ENCODE assay signal across 8 cellular contexts in genomic region chr1:169326644-169327316, GRCh38. TPM values are rescaled to one million over a fixed set of nuclear protein-coding genes. Genes with fewer than 3 reads are reported as not detected.
DNase-seq lines count a peak whose midpoint lies in the region; ATAC-seq and TF ChIP-seq lines count a peak whose summit lies in the region.

No MANE protein-coding gene starts in this region.

- H4K8ac ChIP-seq in neuronal stem cell (ENCODE audit: low read depth, low read length), result no peak overlapping the region

- peaks cover 0 to 1% of the 10 kb centered on the region in 2 experiments; a peak in 3 of 4 replicates for H3K4me1 ChIP-seq in SK-N-SH (ENCODE audit: control insufficient read depth in 1 of 2, insufficient read depth in 2 of 2, low read depth in 1 of 2, low read length in 1 of 2)
- H3K4me1 ChIP-seq in neuronal stem cell (ENCODE audit: control insufficient read depth in 2 of 2, insufficient read depth in 1 of 2, low read depth in 1 of 2, low read length in 2 of 2), result peaks cover 0 to 2% of the 10 kb centered on the region in 2 donors

- H2AFZ ChIP-seq in SK-N-SH (ENCODE audit: low read depth) (no peak overlapping the region), neuronal stem cell (ENCODE audit: low read length) (no peak overlapping the region)

- TF ChIP-seq RAD21 in SK-N-SH (IDR thresholded peaks at IDR 0.05; ENCODE audit: low read length), result no peak

- no peak overlapping the region for H3K18ac ChIP-seq in neuronal stem cell (ENCODE audit: low read length)

- H3K79me1 ChIP-seq in neuronal stem cell (ENCODE audit: low read depth, low read length), result peaks cover 1% of the 10 kb centered on the region

- H3K27me3 ChIP-seq in SK-N-SH (ENCODE audit: insufficient read depth), result no peaks in the 10 kb centered on the region
- H3K27me3 ChIP-seq in neuronal stem cell (ENCODE audit: control insufficient read depth in 3 of 3, insufficient read depth in 3 of 3, low read depth in 1 of 3, low read length in 3 of 3), result no peaks in the 10 kb centered on the region

- H3K9ac ChIP-seq in SK-N-SH, result no peak overlapping the region
- no peak overlapping the region for H3K9ac ChIP-seq in neuronal stem cell (ENCODE audit: low read depth, low read length, poor library complexity)

- H3K23ac ChIP-seq in neuronal stem cell (ENCODE audit: low read depth, low read length, poor library complexity), result no peak overlapping the region

- TF ChIP-seq EP300 in SK-N-SH (IDR thresholded peaks at IDR 0.05; ENCODE audit: borderline replicate concordance in 1 of 2, low read depth in 1 of 2, low read length in 1 of 2), result no peak

- peak; percentile 14 for DNase-seq in SKM-1 treated with dmso at 0.1 percent for 144 hours (lab: John Stamatoyannopoulos, UW; ENCODE audit: unreplicated experiment)
- DNase-seq in SKM-1 (lab: John Stamatoyannopoulos, UW; ENCODE audit: unreplicated experiment), result no peak
- no peak for DNase-seq in SK-N-SH
- peak; percentile 76 for DNase-seq in renal cortical epithelial cell (ENCODE audit: low read depth)
- no peak for DNase-seq in NCI-H2081 treated with DMSO at 0.1 percent for 48 hours (lab: John Stamatoyannopoulos, UW)
- no peak for DNase-seq in neuronal stem cell (ENCODE audit: low spot score)
- DNase-seq in GM19240 (ENCODE audit: insufficient read length, low spot score), result no peak

- H3K4me2 ChIP-seq in SK-N-SH (no peak overlapping the region), neuronal stem cell (ENCODE audit: insufficient read depth, low read length, poor library complexity, severe bottlenecking) (no peak overlapping the region)

- H3F3A ChIP-seq in SK-N-SH (replicated peaks; ENCODE audit: insufficient read depth), result peaks cover 5% of the 10 kb centered on the region

- H2AK5ac ChIP-seq in neuronal stem cell (ENCODE audit: low read depth, low read length), result no peak overlapping the region

- no peak for TF ChIP-seq CTCF in SK-N-SH (IDR thresholded peaks at IDR 0.05)

- peak; percentile 82 for ATAC-seq in HG02870 (IDR thresholded peaks at IDR 0.05; ENCODE audit: unreplicated experiment)

- H3K4me3 ChIP-seq in SK-N-SH (ENCODE audit: low read depth in 2 of 2, low read length in 1 of 2), result no peak overlapping the region
- H3K4me3 ChIP-seq in neuronal stem cell (ENCODE audit: low read length in 2 of 2), result no peak overlapping the region

- H3K27ac ChIP-seq in SK-N-SH (ENCODE audit: low read depth in 2 of 2, low read length in 1 of 2), result no peak overlapping the region
- no peak overlapping the region for H3K27ac ChIP-seq in neuronal stem cell (replicated peaks; ENCODE audit: low read length)

- POLR2A ChIA-PET in SK-N-SH (lab: Yijun Ruan, JAX), result no interaction called here

- H3K9me2 ChIP-seq in SK-N-SH, result no peaks in the 10 kb centered on the region

- no peak overlapping the region for H2BK15ac ChIP-seq in neuronal stem cell (ENCODE audit: low read length)

- no peak overlapping the region for H3K4ac ChIP-seq in neuronal stem cell (ENCODE audit: low read length)

- no peak overlapping the region for H2BK12ac ChIP-seq in neuronal stem cell (ENCODE audit: low read length)

- H3K14ac ChIP-seq in neuronal stem cell (ENCODE audit: low read length), result no peak overlapping the region

- H2BK120ac ChIP-seq in neuronal stem cell (ENCODE audit: low read depth, low read length), result no peak overlapping the region

- no peak overlapping the region for H4K91ac ChIP-seq in neuronal stem cell (ENCODE audit: low read depth, low read length, poor library complexity)

- CTCF ChIA-PET in SK-N-SH (lab: Yijun Ruan, JAX), result interaction anchor here (1.2 to 1.6 kb wide), 2 partner anchors 22 to 724 kb away, joined by 3 to 9 read pairs; no protein-coding TSS in a partner anchor

- H3K79me2 ChIP-seq in SK-N-SH (ENCODE audit: insufficient read depth), result peaks cover 38% of the 10 kb centered on the region

- H3K36me3 ChIP-seq in SK-N-SH (replicated peaks in 1 of 2; ENCODE audit: control insufficient read depth in 1 of 2, insufficient read depth in 2 of 2, low read length in 1 of 2) (peaks cover 6 to 30% of the 10 kb centered on the region in 2 experiments), neuronal stem cell (replicated peaks in 1 of 2; ENCODE audit: control insufficient read depth in 2 of 2, insufficient read depth in 2 of 2, low read length in 2 of 2) (no peaks in the 10 kb centered on the region)

- H3K9me3 ChIP-seq in SK-N-SH (no peaks in the 10 kb centered on the region), neuronal stem cell (replicated peaks in 1 of 2; ENCODE audit: control insufficient read depth in 2 of 2, insufficient read depth in 1 of 2, low read depth in 1 of 2, low read length in 2 of 2) (peaks cover 0 to 7% of the 10 kb centered on the region in 2 donors)

- no peak overlapping the region for H2BK5ac ChIP-seq in neuronal stem cell (ENCODE audit: low read length)

- H4K20me1 ChIP-seq in SK-N-SH (ENCODE audit: insufficient read depth), result no peaks in the 10 kb centered on the region

TF ChIP-seq in SK-N-SH, 30 proteins besides CTCF, POLR2A, EP300 and RAD21:
- 0 out of 2 replicates have a peak, but pooled peaks have one; percentile 17 for TF ChIP-seq TCF12 (IDR thresholded peaks at IDR 0.05)
- TF ChIP-seq RXRA (IDR thresholded peaks at IDR 0.05; ENCODE audit: borderline replicate concordance, low read depth), result no peak
- TF ChIP-seq RCOR1 (IDR thresholded peaks at IDR 0.05; ENCODE audit: low read length), result no peak
- TF ChIP-seq EZH2phosphoT487 (IDR thresholded peaks at IDR 0.05; ENCODE audit: borderline replicate concordance, low read depth), result no peak
- TF ChIP-seq, protein P1, sequence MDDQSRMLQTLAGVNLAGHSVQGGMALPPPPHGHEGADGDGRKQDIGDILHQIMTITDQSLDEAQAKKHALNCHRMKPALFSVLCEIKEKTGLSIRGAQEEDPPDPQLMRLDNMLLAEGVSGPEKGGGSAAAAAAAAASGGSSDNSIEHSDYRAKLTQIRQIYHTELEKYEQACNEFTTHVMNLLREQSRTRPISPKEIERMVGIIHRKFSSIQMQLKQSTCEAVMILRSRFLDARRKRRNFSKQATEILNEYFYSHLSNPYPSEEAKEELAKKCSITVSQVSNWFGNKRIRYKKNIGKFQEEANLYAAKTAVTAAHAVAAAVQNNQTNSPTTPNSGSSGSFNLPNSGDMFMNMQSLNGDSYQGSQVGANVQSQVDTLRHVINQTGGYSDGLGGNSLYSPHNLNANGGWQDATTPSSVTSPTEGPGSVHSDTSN (IDR thresholded peaks at IDR 0.05), result no peak
- no peak for TF ChIP-seq ELF1 (IDR thresholded peaks at IDR 0.05)
- peak; percentile 35; the same call in 1 of the 2 replicates for TF ChIP-seq NFIC (IDR thresholded peaks at IDR 0.05; ENCODE audit: borderline replicate concordance)
- no peak for TF ChIP-seq GATA2 (CRISPR knock-in tag; IDR thresholded peaks at IDR 0.05)
- peak; percentile 55; the same call in 1 of the 2 replicates for TF ChIP-seq FOSL2 (IDR thresholded peaks at IDR 0.05; ENCODE audit: borderline replicate concordance, low read depth)
- no peak for TF ChIP-seq CHD2 (IDR thresholded peaks at IDR 0.05; ENCODE audit: low read length, partially characterized antibody)
- no peak for TF ChIP-seq YY1 (IDR thresholded peaks at IDR 0.05; ENCODE audit: low read depth)
- TF ChIP-seq, protein P2, sequence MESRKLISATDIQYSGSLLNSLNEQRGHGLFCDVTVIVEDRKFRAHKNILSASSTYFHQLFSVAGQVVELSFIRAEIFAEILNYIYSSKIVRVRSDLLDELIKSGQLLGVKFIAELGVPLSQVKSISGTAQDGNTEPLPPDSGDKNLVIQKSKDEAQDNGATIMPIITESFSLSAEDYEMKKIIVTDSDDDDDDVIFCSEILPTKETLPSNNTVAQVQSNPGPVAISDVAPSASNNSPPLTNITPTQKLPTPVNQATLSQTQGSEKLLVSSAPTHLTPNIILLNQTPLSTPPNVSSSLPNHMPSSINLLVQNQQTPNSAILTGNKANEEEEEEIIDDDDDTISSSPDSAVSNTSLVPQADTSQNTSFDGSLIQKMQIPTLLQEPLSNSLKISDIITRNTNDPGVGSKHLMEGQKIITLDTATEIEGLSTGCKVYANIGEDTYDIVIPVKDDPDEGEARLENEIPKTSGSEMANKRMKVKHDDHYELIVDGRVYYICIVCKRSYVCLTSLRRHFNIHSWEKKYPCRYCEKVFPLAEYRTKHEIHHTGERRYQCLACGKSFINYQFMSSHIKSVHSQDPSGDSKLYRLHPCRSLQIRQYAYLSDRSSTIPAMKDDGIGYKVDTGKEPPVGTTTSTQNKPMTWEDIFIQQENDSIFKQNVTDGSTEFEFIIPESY (IDR thresholded peaks at IDR 0.05; ENCODE audit: borderline replicate concordance, low read depth), result no peak
- TF ChIP-seq JUND (IDR thresholded peaks at IDR 0.05), result peak; percentile 46
- TF ChIP-seq MXI1 (IDR thresholded peaks at IDR 0.05; ENCODE audit: low read depth, low read length), result no peak
- TF ChIP-seq GABPA (IDR thresholded peaks at IDR 0.05; ENCODE audit: low read depth), result no peak
- TF ChIP-seq NRF1 (IDR thresholded peaks at IDR 0.05; ENCODE audit: low read depth, low read length), result no peak
- TF ChIP-seq, protein P3, sequence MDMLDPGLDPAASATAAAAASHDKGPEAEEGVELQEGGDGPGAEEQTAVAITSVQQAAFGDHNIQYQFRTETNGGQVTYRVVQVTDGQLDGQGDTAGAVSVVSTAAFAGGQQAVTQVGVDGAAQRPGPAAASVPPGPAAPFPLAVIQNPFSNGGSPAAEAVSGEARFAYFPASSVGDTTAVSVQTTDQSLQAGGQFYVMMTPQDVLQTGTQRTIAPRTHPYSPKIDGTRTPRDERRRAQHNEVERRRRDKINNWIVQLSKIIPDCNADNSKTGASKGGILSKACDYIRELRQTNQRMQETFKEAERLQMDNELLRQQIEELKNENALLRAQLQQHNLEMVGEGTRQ (IDR thresholded peaks at IDR 0.05; ENCODE audit: borderline replicate concordance, low read depth, low read length), result no peak

RNA-seq across cellular contexts. Expression of gene NME7, which starts 40.8 kb away (rescaled TPM):
- 13.7 and 20.6 TPM in 2 replicates for polyA plus RNA-seq in SK-N-SH (2012; rRNA removed)
- 26.0 and 38.4 TPM in 2 replicates for polyA plus RNA-seq in SK-N-SH (2012; cell fraction: cytosol; rRNA removed)
- polyA plus RNA-seq in SK-N-SH (2012; cell fraction: nucleus; rRNA removed), result 4.0 and 10.8 TPM in 2 replicates
- 41.7 and 70.7 TPM in 2 replicates for total RNA-seq in renal cortical epithelial cell
- polyA plus RNA-seq in neuronal stem cell (2013, experiment 1 of 2), result 87.7 TPM
- 86.8 TPM for polyA plus RNA-seq in neuronal stem cell (2013, experiment 2 of 2)

RNA-seq across cellular contexts. Expression of gene BLZF1, which starts 41.2 kb away (rescaled TPM):
- polyA plus RNA-seq in SK-N-SH (2012; rRNA removed), result 9.5 and 16.0 TPM in 2 replicates
- polyA plus RNA-seq in SK-N-SH (2012; cell fraction: cytosol; rRNA removed), result 16.9 and 22.2 TPM in 2 replicates
- polyA plus RNA-seq in SK-N-SH (2012; cell fraction: nucleus; rRNA removed), result 8.8 and 21.0 TPM in 2 replicates
- total RNA-seq in renal cortical epithelial cell, result 58.3 and 68.6 TPM in 2 replicates
- 7.5 TPM for polyA plus RNA-seq in neuronal stem cell (2013, experiment 1 of 2)
- polyA plus RNA-seq in neuronal stem cell (2013, experiment 2 of 2), result 7.2 TPM

Comparison
In these comparisons a context has a peak if more than half of its experiments do, and no peak if none do; other contexts are left out.
1. DNase-seq: peak in SKM-1 treated with dmso at 0.1 percent for 144 hours (single experiment) and renal cortical epithelial cell (single experiment); none in SKM-1 (single experiment), SK-N-SH (single experiment), NCI-H2081 treated with DMSO at 0.1 percent for 48 hours (single experiment), neuronal stem cell (single experiment) and GM19240 (single experiment).